In the genomic region with DNA sequence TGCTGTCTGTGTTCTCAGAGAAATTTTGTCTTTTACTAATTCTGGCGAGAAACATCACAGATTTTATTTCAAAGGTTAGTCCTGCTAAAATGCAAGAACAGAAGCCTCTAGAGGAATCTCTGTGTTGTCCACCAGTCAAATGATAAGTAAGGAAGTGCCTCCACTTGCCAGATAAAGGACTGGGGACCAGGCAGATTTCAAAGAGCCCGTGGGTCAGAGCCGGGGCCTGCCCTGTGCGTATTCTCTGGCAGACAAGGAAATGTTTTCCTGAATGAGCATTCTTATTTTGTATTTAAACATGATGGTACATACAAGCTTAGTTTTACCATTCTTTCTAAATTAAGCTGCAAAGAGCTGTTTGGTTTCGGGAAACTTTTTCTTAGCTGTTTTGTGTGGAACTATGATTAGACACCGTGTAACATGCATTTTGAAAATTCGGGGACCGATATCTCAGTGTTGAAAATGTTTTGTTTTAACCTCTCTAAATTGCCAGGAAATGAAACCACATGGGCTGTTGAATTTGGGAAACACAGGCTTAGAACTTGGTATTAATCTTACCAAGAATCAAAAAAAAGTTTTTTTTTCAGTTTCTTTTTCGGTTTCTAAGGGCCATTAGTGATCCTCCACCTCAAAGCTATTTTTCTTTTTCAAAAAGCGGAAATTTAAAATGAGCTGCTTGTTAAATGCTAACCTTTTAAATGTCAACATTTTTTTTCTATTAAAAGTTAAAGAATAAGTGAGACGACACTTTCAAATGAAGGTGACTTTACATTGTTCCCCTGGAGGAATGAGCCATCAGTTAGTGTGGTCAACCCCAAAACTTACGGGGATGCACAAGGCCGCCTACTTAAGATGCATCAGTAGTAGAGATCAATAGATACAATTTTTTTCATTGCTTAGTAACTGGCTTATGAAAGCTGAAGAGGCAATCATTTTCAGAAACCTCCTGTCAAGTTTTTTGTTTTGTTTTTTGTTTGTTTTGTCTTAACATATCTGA, we compare ENCODE assay signal across 9 cellular contexts.
DNase-seq lines count a peak whose midpoint lies in the region; ATAC-seq and TF ChIP-seq lines count a peak whose summit lies in the region.
"Had no signal": no experiment of that assay in that cellular context is flagged by ENCODE, and none has a peak within 500 bp of the region (broad histone marks: within the 10 kb centered on the region; RNA-seq: fewer than 3 reads in every experiment).

No MANE protein-coding gene starts in this region.

- H3K36me3 ChIP-seq in OCI-LY3 (replicated peaks; ENCODE audit: low read depth, low read length), result no peaks in the 10 kb centered on the region
- H3K36me3 ChIP-seq in WERI-Rb-1, result no peaks in the 10 kb centered on the region

- H3K4me2 ChIP-seq in OCI-LY3 (ENCODE audit: low read length), result peak overlapping the region; percentile 92

- TF ChIP-seq CTCF in OCI-LY3 (IDR thresholded peaks at IDR 0.05; ENCODE audit: low read depth, low read length), result no peak
- no peak for TF ChIP-seq CTCF in GM13977 (IDR thresholded peaks at IDR 0.05; ENCODE audit: extremely low read depth, insufficient read depth, missing control alignments)
- TF ChIP-seq CTCF in WERI-Rb-1 (IDR thresholded peaks at IDR 0.05; ENCODE audit: low read depth, low read length), result no peak

- peak; percentile 43 for ATAC-seq in GM18499 (IDR thresholded peaks at IDR 0.05; ENCODE audit: insufficient read depth, unreplicated experiment)
- peak; percentile 67 for ATAC-seq in GM21737 (IDR thresholded peaks at IDR 0.05; ENCODE audit: unreplicated experiment)

- peaks cover 54% of the 10 kb centered on the region for H3K4me1 ChIP-seq in OCI-LY3 (ENCODE audit: low read length)

- no peaks in the 10 kb centered on the region for H4K20me1 ChIP-seq in OCI-LY3 (ENCODE audit: insufficient read depth, low read length)

- H3K9me3 ChIP-seq in OCI-LY3 (ENCODE audit: insufficient read depth, low read length), result no peaks in the 10 kb centered on the region
- H3K9me3 ChIP-seq in WERI-Rb-1 (ENCODE audit: severe bottlenecking), result no peaks in the 10 kb centered on the region

- H3K27ac ChIP-seq in OCI-LY3 (ENCODE audit: low read length) (peak overlapping the region; percentile 76), WERI-Rb-1 (no peak overlapping the region)

- DNase-seq in fibroblast of peridontal ligament (ENCODE audit: extremely low read depth) (peak; percentile 9), GM13977 (ENCODE audit: low spot score) (no peak), HT-29 (ENCODE audit: low spot score) (no peak), NCI-H1105 treated with DMSO at 0.1 percent for 48 hours (lab: John Stamatoyannopoulos, UW) (no peak), WERI-Rb-1 (no peak)
- DNase-seq: mesendoderm had no signal

- H3K4me3 ChIP-seq in OCI-LY3 (ENCODE audit: low read length), result peak overlapping the region; percentile 67
- no peak overlapping the region for H3K4me3 ChIP-seq in WERI-Rb-1 (ENCODE audit: low read depth, low read length)

- in situ Hi-C loops in GM13977 (cut with MboI; ENCODE audit: low pct_unique_long_range_greater_than_20kb, low sequenced_read_pairs, unreplicated experiment), result no loop called here

- peak overlapping the region; percentile 60 for H3K9ac ChIP-seq in OCI-LY3 (ENCODE audit: low read length)

- H3K27me3 ChIP-seq in OCI-LY3 (ENCODE audit: low read depth, low read length) (no peaks in the 10 kb centered on the region), WERI-Rb-1 (ENCODE audit: insufficient read depth, low read depth, severe bottlenecking) (peaks cover 2% of the 10 kb centered on the region)

- no peak overlapping the region for H2AFZ ChIP-seq in OCI-LY3 (ENCODE audit: low read depth, low read length)

- H3K79me2 ChIP-seq in OCI-LY3 (ENCODE audit: low read length), result no peaks in the 10 kb centered on the region
